ENCODE assay signal across 10 cellular contexts in genomic region chr10:7797582-7797981, GRCh38. TPM values are rescaled to one million over a fixed set of nuclear protein-coding genes. Genes with fewer than 3 reads are reported as not detected.
DNase-seq lines count a peak whose midpoint lies in the region; ATAC-seq, FAIRE-seq and TF ChIP-seq lines count a peak whose summit lies in the region.
"Had no signal": no experiment of that assay in that cellular context is flagged by ENCODE, and none has a peak within 500 bp of the region (broad histone marks: within the 10 kb centered on the region; RNA-seq: fewer than 3 reads in every experiment).

No MANE protein-coding gene starts in this region.

- peaks cover 33% of the 10 kb centered on the region for H4K20me1 ChIP-seq in smooth muscle cell (ENCODE audit: low read depth)

- no peak overlapping the region for H2AFZ ChIP-seq in smooth muscle cell (ENCODE audit: low read depth)

- peak overlapping the region; percentile 73 for H3K4me2 ChIP-seq in smooth muscle cell

- peaks cover 24% of the 10 kb centered on the region for H3K36me3 ChIP-seq in smooth muscle cell (ENCODE audit: low read depth)

- CTCF ChIA-PET in activated CD8-positive, alpha-beta memory T cell treated with anti-CD3 and anti-CD28 coated beads, Interleukin-2, amount 10 ng/mL, durations not matched to agents 7 days and 5 days (lab: Charles Lee): interaction anchor here (0.7 to 1.9 kb wide), 2 partner anchors 9 to 13 kb away, joined by 3 to 6 read pairs; partner anchors contain the start of genes ATP5F1C and KIN

- FAIRE-seq in GM12891 (lab: Jason Lieb, UNC): no peak

- H3K9me3 Mint-ChIP-seq in activated CD8-positive, alpha-beta memory T cell treated with anti-CD3 and anti-CD28 coated beads, Interleukin-2, amount 10 ng/mL, durations not matched to agents 7 days and 5 days (ENCODE audit: low read depth): no peaks in the 10 kb centered on the region
- H3K9me3 Mint-ChIP-seq: activated CD4-positive, alpha-beta T cell treated with anti-CD3 and anti-CD28 coated beads, Interleukin-2, amount 10 ng/mL, durations not matched to agents 24 days and 14 days had no signal

- peaks cover 53% of the 10 kb centered on the region for H3K36me3 Mint-ChIP-seq in activated CD8-positive, alpha-beta memory T cell treated with anti-CD3 and anti-CD28 coated beads, Interleukin-2, amount 10 ng/mL, durations not matched to agents 7 days and 5 days

- ATAC-seq in activated CD8-positive, alpha-beta memory T cell treated with anti-CD3 and anti-CD28 coated beads, Interleukin-2, amount 10 ng/mL, durations not matched to agents 7 days and 5 days: peak; percentile 57
- no peak for ATAC-seq in HG02798 (IDR thresholded peaks at IDR 0.05; ENCODE audit: poor library complexity, unreplicated experiment)
- ATAC-seq in HG02884 (IDR thresholded peaks at IDR 0.05; ENCODE audit: unreplicated experiment): no peak

- H3K27ac Mint-ChIP-seq in activated CD8-positive, alpha-beta memory T cell treated with anti-CD3 and anti-CD28 coated beads, Interleukin-2, amount 10 ng/mL, durations not matched to agents 7 days and 5 days: no peak overlapping the region
- H3K27ac Mint-ChIP-seq: activated CD4-positive, alpha-beta T cell treated with anti-CD3 and anti-CD28 coated beads, Interleukin-2, amount 10 ng/mL, durations not matched to agents 24 days and 14 days had no signal

- peak overlapping the region; percentile 95 for H3K27ac ChIP-seq in smooth muscle cell (ENCODE audit: low read depth)

- H3K79me2 ChIP-seq in smooth muscle cell (ENCODE audit: low read depth): peaks cover 55% of the 10 kb centered on the region

- H3K4me3 Mint-ChIP-seq in activated CD8-positive, alpha-beta memory T cell treated with anti-CD3 and anti-CD28 coated beads, Interleukin-2, amount 10 ng/mL, durations not matched to agents 7 days and 5 days: no peak overlapping the region
- H3K4me3 Mint-ChIP-seq: activated CD4-positive, alpha-beta T cell treated with anti-CD3 and anti-CD28 coated beads, Interleukin-2, amount 10 ng/mL, durations not matched to agents 24 days and 14 days had no signal

- no peak overlapping the region for H3K4me3 ChIP-seq in smooth muscle cell

- H3K4me1 Mint-ChIP-seq in activated CD8-positive, alpha-beta memory T cell treated with anti-CD3 and anti-CD28 coated beads, Interleukin-2, amount 10 ng/mL, durations not matched to agents 7 days and 5 days: peaks cover 40% of the 10 kb centered on the region

- H3F3A ChIP-seq in smooth muscle cell (ENCODE audit: low read depth): peaks cover 11% of the 10 kb centered on the region

- peak overlapping the region; percentile 20 for H3K9ac ChIP-seq in smooth muscle cell (ENCODE audit: low read depth)

- DNase-seq in activated CD8-positive, alpha-beta memory T cell treated with anti-CD3 and anti-CD28 coated beads, Interleukin-2, amount 10 ng/mL, durations not matched to agents 7 days and 5 days: no peak
- no peak for DNase-seq in activated CD8-positive, alpha-beta memory T cell treated with anti-CD3 and anti-CD28 coated beads for 24 hours
- DNase-seq in T1000 (lab: John Stamatoyannopoulos, UW): peak; percentile 25
- DNase-seq in fibroblast of the conjunctiva (ENCODE audit: low read depth): peak; percentile 65
- peak; percentile 8 for DNase-seq in smooth muscle cell (lab: John Stamatoyannopoulos, UW; ENCODE audit: unreplicated experiment)
- no peak for DNase-seq in GM12891 (ENCODE audit: insufficient read length, low spot score)
- DNase-seq: activated CD4-positive, alpha-beta T cell treated with anti-CD3 and anti-CD28 coated beads, Interleukin-2, amount 10 ng/mL, durations not matched to agents 24 days and 14 days; midbrain had no signal

- H3K9me3 ChIP-seq in smooth muscle cell (replicated peaks; ENCODE audit: low read depth): no peaks in the 10 kb centered on the region

- H3K27me3 Mint-ChIP-seq in activated CD8-positive, alpha-beta memory T cell treated with anti-CD3 and anti-CD28 coated beads, Interleukin-2, amount 10 ng/mL, durations not matched to agents 7 days and 5 days: no peaks in the 10 kb centered on the region
- H3K27me3 Mint-ChIP-seq: activated CD4-positive, alpha-beta T cell treated with anti-CD3 and anti-CD28 coated beads, Interleukin-2, amount 10 ng/mL, durations not matched to agents 24 days and 14 days had no signal

- 9% methylated on average over 6 of the region's 6 CpGs for WGBS in smooth muscle cell (ENCODE audit: low lambda C conversion rate)

- no peaks in the 10 kb centered on the region for H3K27me3 ChIP-seq in smooth muscle cell (ENCODE audit: low read depth)

- H3K4me1 ChIP-seq in smooth muscle cell (ENCODE audit: low read depth): peaks cover 12% of the 10 kb centered on the region

- no peak for TF ChIP-seq POLR2A in GM12891 (IDR thresholded peaks at IDR 0.05; ENCODE audit: low read depth, low read length)

- TF ChIP-seq CTCF in smooth muscle cell (IDR thresholded peaks at IDR 0.05; ENCODE audit: borderline replicate concordance, insufficient read depth, poor library complexity, severe bottlenecking): no peak

TF ChIP-seq in GM12891, 5 proteins besides CTCF, POLR2A, EP300 and RAD21:
- TF ChIP-seq SPI1 (IDR thresholded peaks at IDR 0.05; ENCODE audit: low read depth, low read length) (no peak), PAX5 (IDR thresholded peaks at IDR 0.05; ENCODE audit: insufficient read depth, low read length, severe bottlenecking) (no peak), POLR2AphosphoS5 (IDR thresholded peaks at IDR 0.05; ENCODE audit: low read depth, low read length) (no peak), POU2F2 (IDR thresholded peaks at IDR 0.05; ENCODE audit: low read depth, low read length) (no peak), TAF1 (IDR thresholded peaks at IDR 0.05; ENCODE audit: low read depth, low read length) (no peak)

RNA-seq across cellular contexts. Expression of gene ATP5F1C, which starts 9.6 kb away (rescaled TPM):
- total RNA-seq in activated CD8-positive, alpha-beta memory T cell treated with anti-CD3 and anti-CD28 coated beads, Interleukin-2, amount 10 ng/mL, durations not matched to agents 7 days and 5 days: 100 to 1,000 TPM; 285 to 287 TPM
- total RNA-seq in smooth muscle cell: 352 and 395 TPM in 2 replicates
- 204 and 206 TPM in 2 replicates for polyA plus RNA-seq in smooth muscle cell
- 391 TPM for polyA plus RNA-seq in GM12891 (2012; ENCODE audit: low read depth, missing spikeins)

RNA-seq across cellular contexts. Expression of gene KIN, which starts 9.8 kb away (rescaled TPM):
- total RNA-seq in activated CD8-positive, alpha-beta memory T cell treated with anti-CD3 and anti-CD28 coated beads, Interleukin-2, amount 10 ng/mL, durations not matched to agents 7 days and 5 days: 10 to 100 TPM; 12.9 to 15.0 TPM
- total RNA-seq in smooth muscle cell: 14.0 and 27.9 TPM in 2 replicates
- 11.5 and 14.3 TPM in 2 replicates for polyA plus RNA-seq in smooth muscle cell
- polyA plus RNA-seq in GM12891 (2012; ENCODE audit: low read depth, missing spikeins): 5.5 TPM

RNA-seq across cellular contexts. Expression of gene TAF3, which starts 20.7 kb away (rescaled TPM):
- total RNA-seq in activated CD8-positive, alpha-beta memory T cell treated with anti-CD3 and anti-CD28 coated beads, Interleukin-2, amount 10 ng/mL, durations not matched to agents 7 days and 5 days: 10 to 100 TPM; 15.6 to 15.8 TPM
- 3.0 and 3.7 TPM in 2 replicates for total RNA-seq in smooth muscle cell
- polyA plus RNA-seq in smooth muscle cell: 7.0 and 7.3 TPM in 2 replicates
- polyA plus RNA-seq in GM12891 (2012; ENCODE audit: low read depth, missing spikeins): 3.3 TPM

Comparison
In these comparisons a context has a peak if more than half of its experiments do, and no peak if none do; other contexts are left out.
1. DNase-seq: peak in T1000 (single experiment), fibroblast of the conjunctiva (single experiment) and smooth muscle cell (single experiment); none in activated CD8-positive, alpha-beta memory T cell treated with anti-CD3 and anti-CD28 coated beads, Interleukin-2, amount 10 ng/mL, durations not matched to agents 7 days and 5 days (single experiment), activated CD8-positive, alpha-beta memory T cell treated with anti-CD3 and anti-CD28 coated beads for 24 hours (single experiment) and GM12891 (single experiment).